ENCODE assay signal across 8 cellular contexts in the genomic region with DNA sequence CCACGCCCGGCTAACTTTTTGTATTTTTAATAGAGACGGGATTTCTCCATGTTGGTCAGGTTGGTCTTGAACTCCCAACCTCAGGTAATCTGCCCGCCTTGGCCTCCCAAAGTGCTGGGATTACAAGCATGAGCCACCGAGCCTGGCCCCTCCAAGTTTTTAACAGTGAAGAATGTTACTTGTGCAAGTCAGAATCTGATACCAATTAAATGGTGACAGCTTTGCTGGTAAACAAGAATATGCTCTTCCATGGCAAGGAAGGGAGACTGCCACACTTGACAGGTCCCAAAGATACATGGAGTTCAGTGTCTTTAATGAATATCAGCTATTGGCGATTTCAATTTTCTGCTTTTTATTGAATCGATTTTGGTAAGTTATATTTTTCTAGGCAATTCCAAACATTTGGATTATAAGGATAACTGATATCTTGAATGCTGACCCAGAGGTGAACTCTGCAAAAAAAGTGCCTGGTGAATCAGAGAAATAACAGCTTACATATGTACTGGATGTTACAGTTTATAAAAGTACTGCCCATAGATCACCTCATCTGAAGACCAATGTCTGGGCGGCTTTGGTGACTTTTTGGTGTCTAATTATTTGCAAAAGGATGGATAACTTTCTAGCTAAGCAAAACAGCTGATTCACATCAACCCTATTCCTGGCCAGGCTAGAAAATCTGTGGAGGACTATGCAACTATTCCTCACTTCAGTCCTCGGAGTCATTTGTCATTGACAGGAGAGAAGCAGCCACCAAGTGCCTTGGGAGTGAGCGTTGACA. TPM values are rescaled to one million over a fixed set of nuclear protein-coding genes. Genes with fewer than 3 reads are reported as not detected.
DNase-seq lines count a peak whose midpoint lies in the region; ATAC-seq and TF ChIP-seq lines count a peak whose summit lies in the region.

No MANE protein-coding gene starts in this region.

- H3K9ac ChIP-seq in duodenal mucosa (ENCODE audit: low read depth in 1 of 2, low read length in 2 of 2): peak overlapping the region; percentile 93 to 97

- H3K4me1 Mint-ChIP-seq in neural crest cell: peaks cover 40% of the 10 kb centered on the region

- H3K9me3 Mint-ChIP-seq in neural crest cell: no peaks in the 10 kb centered on the region

- peaks cover 5% of the 10 kb centered on the region for H3K36me3 Mint-ChIP-seq in neural crest cell (ENCODE audit: low read depth)

- TF ChIP-seq POLR2A in NB4 (IDR thresholded peaks at IDR 0.05; ENCODE audit: extremely low read depth, insufficient read length): no peak

- H3K4me3 ChIP-seq in NB4 (ENCODE audit: low read depth, low read length): peak overlapping the region; percentile 65
- H3K4me3 ChIP-seq in duodenal mucosa (ENCODE audit: low read depth in 1 of 2, low read length in 2 of 2): peak overlapping the region; percentile 81 to 89

- peaks cover 0 to 2% of the 10 kb centered on the region in 2 donors for H3K36me3 ChIP-seq in duodenal mucosa (ENCODE audit: control insufficient read depth in 1 of 2, insufficient read depth in 2 of 2, low read length in 2 of 2)

- H3K27ac ChIP-seq in C4-2B (peak overlapping the region; percentile 91), duodenal mucosa (ENCODE audit: low read depth, low read length) (no peak overlapping the region)

- ATAC-seq in GM19395 (IDR thresholded peaks at IDR 0.05; ENCODE audit: unreplicated experiment): no peak

- no peaks in the 10 kb centered on the region for H3K27me3 ChIP-seq in duodenal mucosa (ENCODE audit: control insufficient read depth in 1 of 2, insufficient read depth in 2 of 2, low read length in 2 of 2)

- no peak for DNase-seq in NB4 (ENCODE audit: low read depth)
- no peak for DNase-seq in neural crest cell (ENCODE audit: low read depth, low spot score)
- DNase-seq in NCI-H69 (lab: John Stamatoyannopoulos, UW): no peak
- DNase-seq in NK-92 treated with Interleukin-12 subunit alpha and Interleukin-12 subunit beta, amount 100 ng/mL, for 24 hours (lab: John Stamatoyannopoulos, UW): no peak
- no peak for DNase-seq in Ammon's horn (ENCODE audit: low spot score)

- no peaks in the 10 kb centered on the region for H3K27me3 Mint-ChIP-seq in neural crest cell (ENCODE audit: low read depth)

- TF ChIP-seq CTCF in C4-2B (conservative IDR thresholded peaks at IDR 0.05) (no peak), NB4 (IDR thresholded peaks at IDR 0.05; ENCODE audit: low read depth, low read length) (no peak), neural crest cell (conservative IDR thresholded peaks at IDR 0.05) (no peak)

- peak overlapping the region; percentile 88 for H3K4me3 Mint-ChIP-seq in neural crest cell

- H3K27ac Mint-ChIP-seq in neural crest cell (ENCODE audit: unreplicated experiment): peak overlapping the region; percentile 97

- no peaks in the 10 kb centered on the region for H3K9me3 ChIP-seq in duodenal mucosa (ENCODE audit: control insufficient read depth in 1 of 2, low read length in 2 of 2)

- peaks cover 11 to 13% of the 10 kb centered on the region in 2 donors for H3K4me1 ChIP-seq in duodenal mucosa (ENCODE audit: control insufficient read depth in 1 of 2, insufficient read depth in 2 of 2, low read length in 2 of 2)

RNA-seq across cellular contexts. Expression of a gene that starts 1.2 kb away (rescaled TPM):
- total RNA-seq in neural crest cell: 14.8 and 15.5 TPM in 2 replicates

RNA-seq across cellular contexts. Expression of a gene that starts 10.4 kb away (rescaled TPM):
- total RNA-seq in neural crest cell: not detected in 2 replicates

RNA-seq across cellular contexts. Expression of a gene that starts 19.0 kb away (rescaled TPM):
- 17.2 TPM in 1 of 2 replicates, not detected in the other for total RNA-seq in neural crest cell
